In genomic region chr3:120072867-120073525, GRCh38 we compare ENCODE assay signal across 2 cellular contexts.
TF ChIP-seq lines count a peak whose summit lies in the region.

No MANE protein-coding gene starts in this region.

TF ChIP-seq in WTC11, 78 proteins besides CTCF, POLR2A, EP300 and RAD21:
- TF ChIP-seq, protein P1, sequence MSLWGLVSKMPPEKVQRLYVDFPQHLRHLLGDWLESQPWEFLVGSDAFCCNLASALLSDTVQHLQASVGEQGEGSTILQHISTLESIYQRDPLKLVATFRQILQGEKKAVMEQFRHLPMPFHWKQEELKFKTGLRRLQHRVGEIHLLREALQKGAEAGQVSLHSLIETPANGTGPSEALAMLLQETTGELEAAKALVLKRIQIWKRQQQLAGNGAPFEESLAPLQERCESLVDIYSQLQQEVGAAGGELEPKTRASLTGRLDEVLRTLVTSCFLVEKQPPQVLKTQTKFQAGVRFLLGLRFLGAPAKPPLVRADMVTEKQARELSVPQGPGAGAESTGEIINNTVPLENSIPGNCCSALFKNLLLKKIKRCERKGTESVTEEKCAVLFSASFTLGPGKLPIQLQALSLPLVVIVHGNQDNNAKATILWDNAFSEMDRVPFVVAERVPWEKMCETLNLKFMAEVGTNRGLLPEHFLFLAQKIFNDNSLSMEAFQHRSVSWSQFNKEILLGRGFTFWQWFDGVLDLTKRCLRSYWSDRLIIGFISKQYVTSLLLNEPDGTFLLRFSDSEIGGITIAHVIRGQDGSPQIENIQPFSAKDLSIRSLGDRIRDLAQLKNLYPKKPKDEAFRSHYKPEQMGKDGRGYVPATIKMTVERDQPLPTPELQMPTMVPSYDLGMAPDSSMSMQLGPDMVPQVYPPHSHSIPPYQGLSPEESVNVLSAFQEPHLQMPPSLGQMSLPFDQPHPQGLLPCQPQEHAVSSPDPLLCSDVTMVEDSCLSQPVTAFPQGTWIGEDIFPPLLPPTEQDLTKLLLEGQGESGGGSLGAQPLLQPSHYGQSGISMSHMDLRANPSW (CRISPR knock-in tag; conservative IDR thresholded peaks at IDR 0.05; ENCODE audit: low read depth), result no peak
- peak; percentile 97 for TF ChIP-seq ZNF121 (CRISPR knock-in tag; IDR thresholded peaks at IDR 0.05)

TF ChIP-seq in HepG2, 621 proteins besides CTCF, POLR2A, EP300 and RAD21:
- TF ChIP-seq DPF2 (CRISPR knock-in tag; IDR thresholded peaks at IDR 0.05; ENCODE audit: borderline replicate concordance, low read depth) (no peak), ZNF121 (CRISPR knock-in tag; IDR thresholded peaks at IDR 0.05) (peak; percentile 91), NR0B2 (CRISPR knock-in tag; IDR thresholded peaks at IDR 0.05) (no peak)
